Comparison of ENCODE assay signal across 1 cellular context in genomic region chr12:116750298-116750697, GRCh38.
TF ChIP-seq lines count a peak whose summit lies in the region.

No MANE protein-coding gene starts in this region.

TF ChIP-seq in HepG2, 621 proteins besides CTCF, POLR2A, EP300 and RAD21 (continued from another document):
- TF ChIP-seq TRAFD1 (CRISPR knock-in tag; IDR thresholded peaks at IDR 0.05; ENCODE audit: borderline replicate concordance): no peak
- no peak for TF ChIP-seq ZBTB4 (CRISPR knock-in tag; IDR thresholded peaks at IDR 0.05; ENCODE audit: borderline replicate concordance)
